ENCODE assay signal across 20 cellular contexts in the genomic region with DNA sequence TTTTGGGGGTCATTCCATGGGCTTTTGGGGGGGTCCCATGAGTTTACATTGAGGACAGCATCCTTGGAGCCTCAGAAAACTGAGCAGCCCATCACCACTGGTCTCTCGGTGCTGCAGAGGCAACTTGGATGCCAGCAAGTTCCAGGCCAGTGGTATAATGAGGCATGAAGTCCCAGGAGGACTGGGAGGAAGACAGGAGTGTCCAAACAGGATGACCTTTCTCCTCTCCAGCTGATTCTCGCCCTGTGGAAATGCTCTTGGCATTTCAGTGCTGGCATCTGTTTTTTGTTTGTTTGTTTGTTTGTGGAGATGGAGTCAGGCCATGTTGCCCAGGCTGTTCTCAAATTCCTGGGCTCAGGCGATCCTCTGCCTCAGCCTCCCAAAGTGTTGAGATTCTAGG.
"Had no signal": no experiment of that assay in that cellular context is flagged by ENCODE, and none has a peak within 500 bp of the region (broad histone marks: within the 10 kb centered on the region; RNA-seq: fewer than 3 reads in every experiment).

No MANE protein-coding gene starts in this region.

- H3K4me3 Mint-ChIP-seq: activated naive CD8-positive, alpha-beta T cell treated with anti-CD3 and anti-CD28 coated beads, Interleukin-2, amount 10 ng/mL, durations not matched to agents 7 days and 5 days; central memory CD8-positive, alpha-beta T cell had no signal

- ATAC-seq: foreskin keratinocyte, lower lobe of right lung, pancreas, upper lobe of right lung had no signal

- H3K9me3 ChIP-seq: esophagus muscularis mucosa, lower lobe of right lung, pancreas, thoracic aorta, upper lobe of right lung had no signal

- DNase-seq: activated CD4-positive, alpha-beta T cell treated with anti-CD3 and anti-CD28 coated beads for 1 hour; activated CD4-positive, alpha-beta T cell treated with anti-CD3 and anti-CD28 coated beads, Interleukin-2, amount 50 U/mL, for 4 hours; activated effector memory CD4-positive, alpha-beta T cell treated with anti-CD3 and anti-CD28 coated beads, Interleukin-2, amount 50 U/mL, for 16 hours; activated naive CD8-positive, alpha-beta T cell treated with anti-CD3 and anti-CD28 coated beads, Interleukin-2, amount 10 ng/mL, durations not matched to agents 7 days and 5 days; activated T-cell treated with anti-CD3 and anti-CD28 coated beads, Interleukin-2, amount 50 U/mL, for 48 hours; anterior cingulate cortex; brain microvascular endothelial cell; cortex of kidney; effector CD4-positive, alpha-beta T cell; foreskin keratinocyte; glutamatergic neuron; lower lobe of right lung; pancreas; stimulated activated CD4-positive, alpha-beta T cell treated with anti-CD3 and anti-CD28 coated beads, Interleukin-12 subunit alpha, Interleukin-12 subunit beta, amount 100 ng/mL, for 4 hours; stimulated activated CD4-positive, alpha-beta T cell treated with anti-CD3 and anti-CD28 coated beads, Interleukin-2, amount 100 ng/mL, for 24 hours; T1000; upper lobe of right lung had no signal

- H3K36me3 ChIP-seq: brain microvascular endothelial cell, esophagus muscularis mucosa, lower lobe of right lung, pancreas, thoracic aorta, upper lobe of right lung had no signal

- H3K27ac ChIP-seq: brain microvascular endothelial cell, esophagus muscularis mucosa, foreskin keratinocyte, lower lobe of right lung, pancreas, thoracic aorta, upper lobe of right lung had no signal

- H3K4me3 ChIP-seq: esophagus muscularis mucosa, lower lobe of right lung, pancreas, thoracic aorta, upper lobe of right lung had no signal

- H3K4me1 ChIP-seq: pancreas, upper lobe of right lung had no signal

- H3K27me3 Mint-ChIP-seq: activated naive CD8-positive, alpha-beta T cell treated with anti-CD3 and anti-CD28 coated beads, Interleukin-2, amount 10 ng/mL, durations not matched to agents 7 days and 5 days; central memory CD8-positive, alpha-beta T cell had no signal

- FAIRE-seq: pancreas had no signal
